ENCODE assay signal across 20 cellular contexts in genomic region chr1:183251959-183252450, GRCh38.
"Had no signal": no experiment of that assay in that cellular context is flagged by ENCODE, and none has a peak within 500 bp of the region (broad histone marks: within the 10 kb centered on the region; RNA-seq: fewer than 3 reads in every experiment).

No MANE protein-coding gene starts in this region.

- H3K4me1 ChIP-seq: body of pancreas, colonic mucosa, gastroesophageal sphincter, left ventricle myocardium inferior had no signal

- H3K4me1 Mint-ChIP-seq: naive thymus-derived CD4-positive, alpha-beta T cell had no signal

- H3K27ac Mint-ChIP-seq: activated CD4-positive, alpha-beta T cell treated with anti-CD3 and anti-CD28 coated beads, Interleukin-2, amount 10 ng/mL, durations not matched to agents 24 days and 14 days; activated CD8-positive, alpha-beta T cell treated with anti-CD3 and anti-CD28 coated beads, Interleukin-2, amount 10 ng/mL, durations not matched to agents 7 days and 5 days; activated naive CD8-positive, alpha-beta T cell treated with anti-CD3 and anti-CD28 coated beads, Interleukin-2, amount 10 ng/mL, durations not matched to agents 7 days and 5 days; activated T-cell treated with anti-CD3 and anti-CD28 coated beads, Interleukin-2, amount 50 U/mL, for 24 hours; activated T-helper 2 cell treated with anti-CD3 and anti-CD28 coated beads, Interferon-gamma antibody, Interleukin-2, Interleukin-4, amounts not matched to agents 10 μg/mL and 5 μg/mL and 100 μg/mL, durations not matched to agents 14 hours and 24 hours and 36 hours; T-helper 1 cell treated with Interleukin-12 subunit alpha and Interleukin-12 subunit beta and Interleukin-4 antibody, amounts not matched to agents 30 μg/mL and 1 μg/mL, for 36 hours had no signal

- H3K27ac ChIP-seq: body of pancreas, colonic mucosa, gastroesophageal sphincter, heart right ventricle, left ventricle myocardium inferior, right atrium auricular region, thoracic aorta had no signal

- H3K4me3 ChIP-seq: body of pancreas, colonic mucosa, gastroesophageal sphincter, heart right ventricle, left ventricle myocardium inferior, right atrium auricular region, thoracic aorta had no signal

- H3K9me3 ChIP-seq: body of pancreas, colonic mucosa, thoracic aorta had no signal

- DNase-seq: activated CD4-positive, alpha-beta T cell treated with anti-CD3 and anti-CD28 coated beads, Interleukin-2, amount 10 ng/mL, durations not matched to agents 24 days and 14 days; activated CD8-positive, alpha-beta T cell treated with anti-CD3 and anti-CD28 coated beads, Interleukin-2, amount 10 ng/mL, durations not matched to agents 7 days and 5 days; activated naive CD4-positive, alpha-beta T cell treated with Interleukin-2 at 50 U/mL for 16 hours; activated naive CD8-positive, alpha-beta T cell treated with anti-CD3 and anti-CD28 coated beads, Interleukin-2, amount 10 ng/mL, durations not matched to agents 7 days and 5 days; activated T-cell treated with anti-CD3 and anti-CD28 coated beads, Interleukin-2, amount 50 U/mL, for 24 hours; amygdala; body of pancreas; central memory CD4-positive, alpha-beta T cell; colonic mucosa; heart right ventricle; kidney glomerular epithelial cell; left ventricle myocardium inferior; naive thymus-derived CD4-positive, alpha-beta T cell; nucleus accumbens had no signal

- ATAC-seq: activated CD8-positive, alpha-beta T cell treated with anti-CD3 and anti-CD28 coated beads, Interleukin-2, amount 10 ng/mL, durations not matched to agents 7 days and 5 days; body of pancreas; esophagus mucosa; gastroesophageal sphincter; naive thymus-derived CD4-positive, alpha-beta T cell had no signal

- H3K9me3 Mint-ChIP-seq: activated CD4-positive, alpha-beta T cell treated with anti-CD3 and anti-CD28 coated beads, Interleukin-2, amount 10 ng/mL, durations not matched to agents 24 days and 14 days; activated naive CD8-positive, alpha-beta T cell treated with anti-CD3 and anti-CD28 coated beads, Interleukin-2, amount 10 ng/mL, durations not matched to agents 7 days and 5 days; activated T-cell treated with anti-CD3 and anti-CD28 coated beads, Interleukin-2, amount 50 U/mL, for 24 hours; activated T-helper 2 cell treated with anti-CD3 and anti-CD28 coated beads, Interferon-gamma antibody, Interleukin-2, Interleukin-4, amounts not matched to agents 10 μg/mL and 5 μg/mL and 100 μg/mL, durations not matched to agents 14 hours and 24 hours and 36 hours; T-helper 1 cell treated with Interleukin-12 subunit alpha and Interleukin-12 subunit beta and Interleukin-4 antibody, amounts not matched to agents 30 μg/mL and 1 μg/mL, for 36 hours had no signal

- H3K36me3 ChIP-seq: colonic mucosa, gastroesophageal sphincter, heart right ventricle, left ventricle myocardium inferior, right atrium auricular region, thoracic aorta had no signal

- H3K27me3 ChIP-seq: body of pancreas, colonic mucosa, gastroesophageal sphincter, heart right ventricle, right atrium auricular region had no signal

- H3K4me3 Mint-ChIP-seq: activated CD4-positive, alpha-beta T cell treated with anti-CD3 and anti-CD28 coated beads, Interleukin-2, amount 10 ng/mL, durations not matched to agents 24 days and 14 days; activated CD8-positive, alpha-beta T cell treated with anti-CD3 and anti-CD28 coated beads, Interleukin-2, amount 10 ng/mL, durations not matched to agents 7 days and 5 days; activated naive CD8-positive, alpha-beta T cell treated with anti-CD3 and anti-CD28 coated beads, Interleukin-2, amount 10 ng/mL, durations not matched to agents 7 days and 5 days; activated T-cell treated with anti-CD3 and anti-CD28 coated beads, Interleukin-2, amount 50 U/mL, for 24 hours; naive thymus-derived CD4-positive, alpha-beta T cell; T-helper 1 cell treated with Interleukin-12 subunit alpha and Interleukin-12 subunit beta and Interleukin-4 antibody, amounts not matched to agents 30 μg/mL and 1 μg/mL, for 36 hours had no signal
